9 cellular contexts compared by ENCODE assay signal in genomic region chr7:135618510-135618909, GRCh38.
"Had no signal": no experiment of that assay in that cellular context is flagged by ENCODE, and none has a peak within 500 bp of the region (broad histone marks: within the 10 kb centered on the region; RNA-seq: fewer than 3 reads in every experiment).

No MANE protein-coding gene starts in this region.

- H3K4me1 ChIP-seq: HAP-1 had no signal

- H3K27ac ChIP-seq: GM23248, KMS-11 had no signal

- H3K9ac ChIP-seq: GM23248, KMS-11 had no signal

- H3K9me3 Mint-ChIP-seq: HFFc6 had no signal

- DNase-seq: GM23248, GOT3, H7, HFFc6, KBM-7 had no signal

- H3K4me2 ChIP-seq: KMS-11 had no signal

- ATAC-seq: HCT116 had no signal

- H3K9me3 ChIP-seq: HAP-1 had no signal

- H3K27ac Mint-ChIP-seq: HFFc6 had no signal

- FAIRE-seq: HTR-8/SVneo had no signal

- H3K4me3 Mint-ChIP-seq: HFFc6 had no signal

- H2AFZ ChIP-seq: GM23248 had no signal

- H3K4me3 ChIP-seq: GM23248, HAP-1 had no signal
